In the genomic region with DNA sequence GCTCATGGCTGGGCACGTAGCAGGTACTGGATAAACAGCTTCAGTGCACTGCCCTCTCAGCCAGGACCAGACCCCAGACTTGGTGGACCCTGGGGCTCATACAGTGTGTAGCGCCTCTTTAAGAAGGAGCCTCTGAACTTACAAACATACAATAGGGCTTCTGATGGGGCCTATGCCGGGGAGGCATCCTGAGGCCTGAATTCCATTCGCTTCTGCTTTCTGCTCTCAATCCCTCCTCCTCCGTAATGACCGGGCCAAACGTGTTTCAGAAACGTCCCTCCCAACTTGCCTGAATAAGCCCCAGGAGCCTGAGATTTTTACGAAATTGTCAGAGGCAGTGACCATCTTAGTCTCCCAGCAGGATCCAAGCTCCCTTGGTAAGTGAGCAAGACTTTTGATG, we compare ENCODE assay signal across 19 cellular contexts.
DNase-seq lines count a peak whose midpoint lies in the region; ATAC-seq and TF ChIP-seq lines count a peak whose summit lies in the region.
"Had no signal": no experiment of that assay in that cellular context is flagged by ENCODE, and none has a peak within 500 bp of the region (broad histone marks: within the 10 kb centered on the region; RNA-seq: fewer than 3 reads in every experiment).

No MANE protein-coding gene starts in this region.

- H3K27me3 ChIP-seq in GM23338 (ENCODE audit: insufficient read depth), result no peaks in the 10 kb centered on the region
- no peaks in the 10 kb centered on the region for H3K27me3 ChIP-seq in OCI-LY3 (ENCODE audit: low read depth, low read length)
- H3K27me3 ChIP-seq: BE2C, cardiac muscle cell, heart left ventricle had no signal

- H2AFZ ChIP-seq in GM23338, result 0 out of 2 replicates have a peak overlapping the region, but pooled peaks have one; percentile 5
- peak overlapping the region; percentile 56; the same call in 1 of the 2 replicates for H2AFZ ChIP-seq in OCI-LY3 (ENCODE audit: low read depth, low read length)

- H3K4me1 Mint-ChIP-seq in GM23338, result peaks cover 39% of the 10 kb centered on the region
- H3K4me1 Mint-ChIP-seq in stimulated activated naive B cell treated with anti-CD40 and anti-IgM and Interleukin-4, amounts not matched to agents 10 μg/mL and 1 μg/mL and 100 μg/mL, for 72 hours, result peaks cover 43 to 58% of the 10 kb centered on the region in 2 donors

- H3K9me3 Mint-ChIP-seq in GM23338, result no peaks in the 10 kb centered on the region; the same call in 1 of the 3 replicates
- H3K9me3 Mint-ChIP-seq in stimulated activated naive B cell treated with anti-CD40 and anti-IgM and Interleukin-4, amounts not matched to agents 10 μg/mL and 1 μg/mL and 100 μg/mL, for 72 hours, result no peaks in the 10 kb centered on the region
- H3K9me3 Mint-ChIP-seq: activated T-helper 1 cell treated with anti-CD3 and anti-CD28 coated beads, Interleukin-12 subunit alpha, Interleukin-12 subunit beta, Interleukin-2, Interleukin-4 antibody, amounts not matched to agents 30 ng/mL and 10 ng/mL and 1 ng/mL, durations not matched to agents 14 hours and 24 hours and 36 hours had no signal

- no peaks in the 10 kb centered on the region for H3F3A ChIP-seq in GM23338 (replicated peaks; ENCODE audit: low read depth)

- peaks cover 9% of the 10 kb centered on the region; the same call in 1 of the 2 replicates for H3K79me2 ChIP-seq in GM23338 (replicated peaks; ENCODE audit: insufficient read depth)
- H3K79me2 ChIP-seq in OCI-LY3 (ENCODE audit: low read length), result no peaks in the 10 kb centered on the region

- peak; percentile 34 for DNase-seq in GM23338 (ENCODE audit: low spot score)
- DNase-seq in foreskin melanocyte, result peak; percentile 29
- DNase-seq in stimulated activated naive B cell treated with anti-CD40 and anti-IgM and Interleukin-4, amounts not matched to agents 10 μg/mL and 1 μg/mL and 100 μg/mL, for 72 hours, result no peak
- no peak for DNase-seq in Ammon's horn (ENCODE audit: low spot score)
- no peak for DNase-seq in activated CD4-positive, CD25-positive, alpha-beta regulatory T cell (lab: John Stamatoyannopoulos, UW)
- DNase-seq: heart left ventricle, kidney, NCI-H1417 treated with DMSO at 0.1 percent for 48 hours, NCI-H82, occipital lobe had no signal

- peaks cover 4% of the 10 kb centered on the region for H3K27me3 Mint-ChIP-seq in GM23338 (ENCODE audit: insufficient read depth, low read depth, poor library complexity)
- H3K27me3 Mint-ChIP-seq in stimulated activated naive B cell treated with anti-CD40 and anti-IgM and Interleukin-4, amounts not matched to agents 10 μg/mL and 1 μg/mL and 100 μg/mL, for 72 hours, result no peaks in the 10 kb centered on the region

- 0 out of 2 replicates have a peak overlapping the region, but pooled peaks have one; percentile 30 for H3K4me3 ChIP-seq in GM23338
- no peak overlapping the region for H3K4me3 ChIP-seq in OCI-LY3 (ENCODE audit: low read length)
- H3K4me3 ChIP-seq: cardiac muscle cell, HAP-1, heart left ventricle had no signal

- H3K27ac ChIP-seq in GM23338 (ENCODE audit: low read depth), result peak overlapping the region; percentile 13; the same call in 1 of the 2 replicates
- H3K27ac ChIP-seq in OCI-LY3 (ENCODE audit: low read length), result peak overlapping the region; percentile 42
- H3K27ac ChIP-seq: cardiac muscle cell, heart left ventricle, HL-60, RWPE1, VCaP had no signal

- ATAC-seq in GM23338, result peak; percentile 59
- ATAC-seq in stimulated activated naive B cell treated with anti-CD40 and anti-IgM and Interleukin-4, amounts not matched to agents 10 μg/mL and 1 μg/mL and 100 μg/mL, for 72 hours (replicated peaks), result no peak
- no peak for ATAC-seq in GM21367 (IDR thresholded peaks at IDR 0.05; ENCODE audit: unreplicated experiment)

- no peaks in the 10 kb centered on the region for H3K9me2 ChIP-seq in GM23338 (ENCODE audit: insufficient read depth)

- H4K20me1 ChIP-seq in GM23338 (replicated peaks; ENCODE audit: insufficient read depth) (no peaks in the 10 kb centered on the region), OCI-LY3 (ENCODE audit: insufficient read depth, low read length) (no peaks in the 10 kb centered on the region)

- H3K36me3 Mint-ChIP-seq in GM23338 (ENCODE audit: low read depth), result peaks cover 7% of the 10 kb centered on the region; the same call in 2 of the 3 replicates
- H3K36me3 Mint-ChIP-seq in stimulated activated naive B cell treated with anti-CD40 and anti-IgM and Interleukin-4, amounts not matched to agents 10 μg/mL and 1 μg/mL and 100 μg/mL, for 72 hours, result no peaks in the 10 kb centered on the region

- TF ChIP-seq CTCF in GM23338 (conservative IDR thresholded peaks at IDR 0.05; ENCODE audit: low read depth in 2 of 2) (no peak), OCI-LY3 (IDR thresholded peaks at IDR 0.05; ENCODE audit: low read depth, low read length) (no peak)

- peak overlapping the region; percentile 86; the same call in 1 of the 2 replicates for H3K27ac Mint-ChIP-seq in GM23338
- peak overlapping the region; percentile 88 for H3K27ac Mint-ChIP-seq in stimulated activated naive B cell treated with anti-CD40 and anti-IgM and Interleukin-4, amounts not matched to agents 10 μg/mL and 1 μg/mL and 100 μg/mL, for 72 hours
- H3K27ac Mint-ChIP-seq: activated T-helper 1 cell treated with anti-CD3 and anti-CD28 coated beads, Interleukin-12 subunit alpha, Interleukin-12 subunit beta, Interleukin-2, Interleukin-4 antibody, amounts not matched to agents 30 ng/mL and 10 ng/mL and 1 ng/mL, durations not matched to agents 14 hours and 24 hours and 36 hours had no signal

- H3K4me3 Mint-ChIP-seq in GM23338, result peak overlapping the region; percentile 42
- H3K4me3 Mint-ChIP-seq in stimulated activated naive B cell treated with anti-CD40 and anti-IgM and Interleukin-4, amounts not matched to agents 10 μg/mL and 1 μg/mL and 100 μg/mL, for 72 hours, result no peak overlapping the region
- H3K4me3 Mint-ChIP-seq: activated T-helper 1 cell treated with anti-CD3 and anti-CD28 coated beads, Interleukin-12 subunit alpha, Interleukin-12 subunit beta, Interleukin-2, Interleukin-4 antibody, amounts not matched to agents 30 ng/mL and 10 ng/mL and 1 ng/mL, durations not matched to agents 14 hours and 24 hours and 36 hours had no signal

- H3K4me2 ChIP-seq in GM23338 (peak overlapping the region; percentile 69), OCI-LY3 (ENCODE audit: low read length) (peak overlapping the region; percentile 63)

- H3K9me3 ChIP-seq in OCI-LY3 (ENCODE audit: insufficient read depth, low read length), result no peaks in the 10 kb centered on the region; the same call in 1 of the 2 replicates
- H3K9me3 ChIP-seq: BE2C, HAP-1, heart left ventricle had no signal

- H3K36me3 ChIP-seq in GM23338 (ENCODE audit: insufficient read depth) (no peaks in the 10 kb centered on the region), OCI-LY3 (replicated peaks; ENCODE audit: low read depth, low read length) (no peaks in the 10 kb centered on the region)
- H3K36me3 ChIP-seq: BE2C, cardiac muscle cell, HAP-1, heart left ventricle had no signal

- H3K9ac ChIP-seq in OCI-LY3 (ENCODE audit: low read length), result peak overlapping the region; percentile 27; the same call in 1 of the 2 replicates

- H3K4me1 ChIP-seq in GM23338 (ENCODE audit: insufficient read depth), result peaks cover 38% of the 10 kb centered on the region
- H3K4me1 ChIP-seq in OCI-LY3 (ENCODE audit: low read length), result peaks cover 48% of the 10 kb centered on the region
- H3K4me1 ChIP-seq: BE2C had no signal

TF ChIP-seq in GM23338, 12 proteins besides CTCF, POLR2A, EP300 and RAD21 (continues in another document):
- no peak for TF ChIP-seq CREB1 (CRISPR knock-in tag; IDR thresholded peaks at IDR 0.05; ENCODE audit: low read depth)

Comparison
In these comparisons a context has a peak if more than half of its experiments do, and no peak if none do; other contexts are left out.
1. DNase-seq: peak in GM23338 (single experiment) and foreskin melanocyte (single experiment); none in stimulated activated naive B cell treated with anti-CD40 and anti-IgM and Interleukin-4, amounts not matched to agents 10 μg/mL and 1 μg/mL and 100 μg/mL, for 72 hours (single experiment), Ammon's horn (single experiment) and activated CD4-positive, CD25-positive, alpha-beta regulatory T cell (0 of 4).